In the genomic region with DNA sequence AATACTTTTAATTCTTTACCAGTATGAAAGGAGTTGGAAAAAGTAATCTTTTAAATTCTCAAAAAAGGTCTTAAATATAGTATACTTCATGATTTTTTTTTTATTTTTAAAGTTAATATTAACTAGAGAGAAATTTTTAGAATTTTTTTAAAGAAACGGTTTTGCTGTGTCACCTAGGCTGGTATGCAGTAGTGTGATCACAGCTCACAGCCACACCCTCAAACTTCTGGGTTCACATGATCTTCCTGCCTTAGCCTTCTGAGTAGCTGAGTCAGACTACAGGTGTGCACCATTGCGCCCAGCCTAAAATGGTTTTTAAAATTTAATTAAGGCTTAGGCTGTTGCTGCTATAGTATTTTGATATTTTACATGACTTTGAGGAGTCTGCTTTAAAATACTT, we compare ENCODE assay signal across 15 cellular contexts. TPM values are rescaled to one million over a fixed set of nuclear protein-coding genes. Genes with fewer than 3 reads are reported as not detected.
DNase-seq lines count a peak whose midpoint lies in the region; ATAC-seq, FAIRE-seq and TF ChIP-seq lines count a peak whose summit lies in the region.
"Had no signal": no experiment of that assay in that cellular context is flagged by ENCODE, and none has a peak within 500 bp of the region (broad histone marks: within the 10 kb centered on the region; RNA-seq: fewer than 3 reads in every experiment).

No MANE protein-coding gene starts in this region.

- BruUV-seq in PC-9 (replicated peaks; lab: Mats Ljungman, UMichigan): no TSS peak

- FAIRE-seq in frontal cortex (lab: Jason Lieb, UNC): peak; percentile 45

- DNase-seq in H4 (ENCODE audit: low spot score) (peak; percentile 55), PC-9 (peak; percentile 54 to 91), frontal cortex (ENCODE audit: low spot score in 2 of 2) (no peak), renal cortical epithelial cell (ENCODE audit: low read depth) (peak; percentile 90), testis (no peak), uterus (no peak), medulla oblongata (ENCODE audit: extremely low spot score) (no peak)
- DNase-seq: activated naive CD4-positive, alpha-beta T cell treated with Interleukin-2 at 50 U/mL for 16 hours; effector memory CD4-positive, alpha-beta T cell; natural killer cell; NCI-H2107; psoas muscle had no signal

- H3K79me2 ChIP-seq in PC-9 (ENCODE audit: low read depth): no peaks in the 10 kb centered on the region

- H2AFZ ChIP-seq in PC-9: no peak overlapping the region

- H3K4me2 ChIP-seq in PC-9: peak overlapping the region; percentile 52
- H3K4me2 ChIP-seq: BLaER1 treated with 17β-estradiol and CSF1 and Interleukin-3, amounts not matched to agents 10 nM and 100 nM had no signal

- 75 to 82% methylated on average over 2 of the region's 2 CpGs for WGBS in testis, 2 donors

- no peak overlapping the region for H3K4me3 ChIP-seq in PC-9
- H3K4me3 ChIP-seq in testis: no peak overlapping the region
- no peak overlapping the region for H3K4me3 ChIP-seq in uterus
- H3K4me3 ChIP-seq: BLaER1 treated with 17β-estradiol and CSF1 and Interleukin-3, amounts not matched to agents 10 nM and 100 nM; psoas muscle had no signal

- no peaks in the 10 kb centered on the region for H4K20me1 ChIP-seq in PC-9 (ENCODE audit: insufficient read depth)
- H4K20me1 ChIP-seq: BLaER1 treated with 17β-estradiol and CSF1 and Interleukin-3, amounts not matched to agents 10 nM and 100 nM had no signal

- H3K27ac ChIP-seq in PC-9 (peak overlapping the region; percentile 74), testis (no peak overlapping the region), uterus (no peak overlapping the region)
- H3K27ac ChIP-seq: BLaER1 treated with 17β-estradiol and CSF1 and Interleukin-3, amounts not matched to agents 10 nM and 100 nM; HL-60; psoas muscle had no signal

- H3K36me3 ChIP-seq in PC-9 (ENCODE audit: low read depth): peaks cover 4% of the 10 kb centered on the region; the same call in 1 of the 2 replicates
- no peaks in the 10 kb centered on the region for H3K36me3 ChIP-seq in testis (ENCODE audit: low read depth, missing control alignments)
- no peaks in the 10 kb centered on the region for H3K36me3 ChIP-seq in uterus
- H3K36me3 ChIP-seq: BLaER1 treated with 17β-estradiol and CSF1 and Interleukin-3, amounts not matched to agents 10 nM and 100 nM had no signal

- peaks cover 10% of the 10 kb centered on the region for H3F3A ChIP-seq in PC-9 (ENCODE audit: insufficient read depth, low read depth)

- POLR2A ChIA-PET in PC-9 (lab: Charles Lee; ENCODE audit: unreplicated experiment): interaction anchor here (0.6 kb wide), 1 partner anchor 1495 kb away, joined by 4 read pairs; no protein-coding TSS in a partner anchor

- no peak for TF ChIP-seq CTCF in PC-9 (conservative IDR thresholded peaks at IDR 0.05)
- no peak for TF ChIP-seq CTCF in testis (IDR thresholded peaks at IDR 0.05)
- TF ChIP-seq CTCF in uterus (IDR thresholded peaks at IDR 0.05): no peak

- H3K4me1 ChIP-seq in PC-9 (replicated peaks; ENCODE audit: insufficient read depth) (peaks cover 31% of the 10 kb centered on the region), testis (no peaks in the 10 kb centered on the region), uterus (no peaks in the 10 kb centered on the region)
- H3K4me1 ChIP-seq: BLaER1 treated with 17β-estradiol and CSF1 and Interleukin-3, amounts not matched to agents 10 nM and 100 nM had no signal

- CTCF ChIA-PET in PC-9 (lab: Charles Lee): no interaction called here

- intact Hi-C loops in PC-9 (cut with micrococcal nuclease; ENCODE audit: unreplicated experiment) (no loop called here), testis (cut with DNase I; ENCODE audit: low total_unique reads) (no loop called here), uterus (cut with DNase I; ENCODE audit: low total_unique reads) (no loop called here)

- TF ChIP-seq POLR2A in testis (IDR thresholded peaks at IDR 0.05) (no peak), uterus (IDR thresholded peaks at IDR 0.05) (no peak)

- no peak for ATAC-seq in GM21381 (IDR thresholded peaks at IDR 0.05; ENCODE audit: unreplicated experiment)
- ATAC-seq: natural killer cell had no signal

- no peaks in the 10 kb centered on the region for H3K9me2 ChIP-seq in PC-9 (ENCODE audit: insufficient read depth)

- no peaks in the 10 kb centered on the region for H3K27me3 ChIP-seq in PC-9 (ENCODE audit: insufficient read depth, low read depth)
- H3K27me3 ChIP-seq in testis: no peaks in the 10 kb centered on the region
- H3K27me3 ChIP-seq in uterus: no peaks in the 10 kb centered on the region
- H3K27me3 ChIP-seq: BLaER1 treated with 17β-estradiol and CSF1 and Interleukin-3, amounts not matched to agents 10 nM and 100 nM had no signal

- H3K9me3 ChIP-seq in PC-9 (ENCODE audit: insufficient read depth, low read depth): no peaks in the 10 kb centered on the region; the same call in 1 of the 2 replicates
- H3K9me3 ChIP-seq in testis: no peaks in the 10 kb centered on the region
- H3K9me3 ChIP-seq in uterus: no peaks in the 10 kb centered on the region
- H3K9me3 ChIP-seq: psoas muscle had no signal

RNA-seq across cellular contexts. Expression of a gene that starts 52.4 kb away (rescaled TPM):
- 5.7 and 6.0 TPM in 2 replicates for total RNA-seq in H4 (2014; rRNA removed; shearing (Covaris generic))
- total RNA-seq in PC-9 (2021): 11.2 TPM in 2 replicates
- 15.9 TPM for total RNA-seq in frontal cortex
- 9.5 and 16.7 TPM in 2 replicates for total RNA-seq in renal cortical epithelial cell
- total RNA-seq in testis: 10 to 100 TPM in 1 of 2 donors, 1 to 10 TPM in 1; 7.2 to 25.2 TPM
- 8.3 TPM for polyA plus RNA-seq in testis (ENCODE audit: insufficient read depth, low read depth, low replicate concordance)
- 10 to 100 TPM in 3 of 4 donors, 1 to 10 TPM in 1; 2.0 to 42.6 (median 13.1) TPM for total RNA-seq in uterus

Comparison
In these comparisons a context has a peak if more than half of its experiments do, and no peak if none do; other contexts are left out.
1. DNase-seq: peak in H4 (single experiment), PC-9 (2 of 2) and renal cortical epithelial cell (single experiment); none in frontal cortex (0 of 2), testis (single experiment), uterus (0 of 2) and medulla oblongata (single experiment).